27 cellular contexts compared by ENCODE assay signal in the genomic region with DNA sequence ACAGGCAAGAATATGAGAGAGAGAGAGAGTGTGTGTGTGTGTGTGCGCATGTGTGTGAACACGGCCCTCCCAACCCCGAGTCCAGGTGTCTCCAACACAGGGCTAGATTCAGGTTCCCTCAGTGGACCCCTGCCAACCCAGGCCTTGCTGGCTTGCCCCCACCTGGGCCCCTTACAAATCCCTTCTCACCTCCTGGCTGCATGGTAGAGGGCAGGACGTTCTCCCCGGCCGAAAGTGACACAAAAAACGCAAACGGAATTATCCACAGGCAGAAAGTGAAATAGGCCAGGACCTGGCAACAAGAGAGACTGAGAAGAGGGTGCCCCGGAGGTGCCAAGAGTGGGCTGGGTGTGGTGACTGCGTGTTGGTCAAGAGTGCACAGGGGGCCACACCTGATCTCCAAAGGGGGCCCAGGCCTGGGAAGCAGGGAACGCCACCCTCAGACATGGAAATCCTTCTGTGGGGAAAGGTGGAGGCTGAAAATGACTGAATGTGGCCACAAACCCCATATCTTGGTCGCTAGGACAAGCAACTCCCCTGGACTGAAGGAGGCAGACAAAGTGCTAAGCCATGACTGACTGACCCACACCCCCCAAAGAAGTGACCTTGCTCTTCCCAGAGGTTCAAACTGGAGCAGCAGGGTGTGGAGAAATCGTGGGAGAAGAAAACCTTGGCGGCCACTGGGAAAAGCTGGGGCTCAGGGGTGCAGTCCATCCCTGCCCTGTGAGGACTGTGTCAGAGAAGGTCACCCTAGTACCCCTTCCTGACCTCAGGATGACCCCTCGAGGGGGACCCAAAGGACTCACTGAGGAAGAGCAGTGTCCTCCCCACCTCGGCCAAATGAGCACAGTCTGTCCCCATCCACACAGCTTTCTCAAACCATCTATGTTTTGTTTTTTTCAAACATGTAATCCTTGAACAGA. TPM values are rescaled to one million over a fixed set of nuclear protein-coding genes. Genes with fewer than 3 reads are reported as not detected.
DNase-seq lines count a peak whose midpoint lies in the region; ATAC-seq and TF ChIP-seq lines count a peak whose summit lies in the region.
"Had no signal": no experiment of that assay in that cellular context is flagged by ENCODE, and none has a peak within 500 bp of the region (broad histone marks: within the 10 kb centered on the region; RNA-seq: fewer than 3 reads in every experiment).

No MANE protein-coding gene starts in this region.

- peaks cover 37% of the 10 kb centered on the region for H3K36me3 Mint-ChIP-seq in activated CD4-positive, alpha-beta T cell treated with anti-CD3 and anti-CD28 coated beads for 36 hours (ENCODE audit: low read depth)
- H3K36me3 Mint-ChIP-seq in natural killer cell = no peaks in the 10 kb centered on the region
- peaks cover 11% of the 10 kb centered on the region for H3K36me3 Mint-ChIP-seq in natural killer cell treated with Interleukin-12 subunit alpha and Interleukin-12 subunit beta and Interleukin-15 and Interleukin-18, amount 100 ng/mL, for 72 hours
- peaks cover 24% of the 10 kb centered on the region for H3K36me3 Mint-ChIP-seq in activated naive CD4-positive, alpha-beta T cell treated with anti-CD3 and anti-CD28 coated beads for 36 hours (ENCODE audit: low read depth)

- H3K27ac Mint-ChIP-seq in activated CD4-positive, alpha-beta T cell treated with anti-CD3 and anti-CD28 coated beads for 36 hours = peak overlapping the region; percentile 10
- H3K27ac Mint-ChIP-seq in natural killer cell = no peak overlapping the region
- no peak overlapping the region for H3K27ac Mint-ChIP-seq in natural killer cell treated with Interleukin-12 subunit alpha and Interleukin-12 subunit beta and Interleukin-15 and Interleukin-18, amount 100 ng/mL, for 72 hours
- H3K27ac Mint-ChIP-seq in activated naive CD4-positive, alpha-beta T cell treated with anti-CD3 and anti-CD28 coated beads for 36 hours = no peak overlapping the region
- H3K27ac Mint-ChIP-seq: activated naive CD8-positive, alpha-beta T cell; activated T-helper 2 cell treated with anti-CD3 and anti-CD28 coated beads, Interferon-gamma antibody, Interleukin-2, Interleukin-4, amounts not matched to agents 10 μg/mL and 5 μg/mL and 100 μg/mL, durations not matched to agents 14 hours and 24 hours and 36 hours; effector memory CD8-positive, alpha-beta T cell; neural progenitor cell had no signal

- TF ChIP-seq CTCF in natural killer cell (IDR thresholded peaks at IDR 0.05) = no peak

- peaks cover 32% of the 10 kb centered on the region for H3K4me1 Mint-ChIP-seq in activated CD4-positive, alpha-beta T cell treated with anti-CD3 and anti-CD28 coated beads for 36 hours
- peaks cover 25 to 33% of the 10 kb centered on the region in 2 donors for H3K4me1 Mint-ChIP-seq in natural killer cell
- H3K4me1 Mint-ChIP-seq in natural killer cell treated with Interleukin-12 subunit alpha and Interleukin-12 subunit beta and Interleukin-15 and Interleukin-18, amount 100 ng/mL, for 72 hours (ENCODE audit: low read depth in 2 of 2) = peaks cover 31 to 32% of the 10 kb centered on the region in 2 donors
- peaks cover 39% of the 10 kb centered on the region for H3K4me1 Mint-ChIP-seq in activated naive CD4-positive, alpha-beta T cell treated with anti-CD3 and anti-CD28 coated beads for 36 hours (ENCODE audit: low read depth)

- POLR2A ChIA-PET in activated CD4-positive, alpha-beta T cell treated with anti-CD3 and anti-CD28 coated beads for 36 hours (lab: Charles Lee) = no interaction called here
- POLR2A ChIA-PET in HEK293T (lab: Yijun Ruan, JAX) = no interaction called here

- CTCF ChIA-PET in activated CD4-positive, alpha-beta T cell treated with anti-CD3 and anti-CD28 coated beads for 36 hours (lab: Charles Lee) = interaction anchor here (1.1 to 1.2 kb wide), 2 partner anchors 11 to 13 kb away, joined by 3 read pairs; a partner anchor contains a TSS
- CTCF ChIA-PET in HEK293T (lab: Yijun Ruan, JAX) = no interaction called here
- CTCF ChIA-PET in activated naive CD4-positive, alpha-beta T cell treated with anti-CD3 and anti-CD28 coated beads for 36 hours (lab: Charles Lee) = interaction anchor here (0.7 to 1.5 kb wide), 2 partner anchors 12 to 22 kb away, joined by 3 to 9 read pairs; no protein-coding TSS in a partner anchor

- no peak for ATAC-seq in activated CD4-positive, alpha-beta T cell treated with anti-CD3 and anti-CD28 coated beads for 36 hours
- no peak for ATAC-seq in natural killer cell
- no peak for ATAC-seq in natural killer cell treated with Interleukin-12 subunit alpha and Interleukin-12 subunit beta and Interleukin-15 and Interleukin-18, amount 100 ng/mL, for 72 hours
- ATAC-seq in sciatic nerve = no peak
- no peak for ATAC-seq in GM21786 (IDR thresholded peaks at IDR 0.05; ENCODE audit: unreplicated experiment)
- ATAC-seq: effector memory CD8-positive, alpha-beta T cell; SK-N-SH treated with all-trans-retinoic acid at 6 μM for 48 hours had no signal

- H3K27me3 Mint-ChIP-seq in activated CD4-positive, alpha-beta T cell treated with anti-CD3 and anti-CD28 coated beads for 36 hours = no peaks in the 10 kb centered on the region
- no peaks in the 10 kb centered on the region for H3K27me3 Mint-ChIP-seq in natural killer cell (ENCODE audit: low read depth in 2 of 2)
- H3K27me3 Mint-ChIP-seq in natural killer cell treated with Interleukin-12 subunit alpha and Interleukin-12 subunit beta and Interleukin-15 and Interleukin-18, amount 100 ng/mL, for 72 hours = no peaks in the 10 kb centered on the region
- H3K27me3 Mint-ChIP-seq in activated naive CD4-positive, alpha-beta T cell treated with anti-CD3 and anti-CD28 coated beads for 36 hours (ENCODE audit: low read depth) = no peaks in the 10 kb centered on the region
- H3K27me3 Mint-ChIP-seq: activated naive CD8-positive, alpha-beta T cell; effector memory CD8-positive, alpha-beta T cell had no signal

- H3K4me3 Mint-ChIP-seq in activated CD4-positive, alpha-beta T cell treated with anti-CD3 and anti-CD28 coated beads for 36 hours = no peak overlapping the region
- H3K4me3 Mint-ChIP-seq in natural killer cell = no peak overlapping the region
- H3K4me3 Mint-ChIP-seq in natural killer cell treated with Interleukin-12 subunit alpha and Interleukin-12 subunit beta and Interleukin-15 and Interleukin-18, amount 100 ng/mL, for 72 hours = no peak overlapping the region
- no peak overlapping the region for H3K4me3 Mint-ChIP-seq in activated naive CD4-positive, alpha-beta T cell treated with anti-CD3 and anti-CD28 coated beads for 36 hours
- H3K4me3 Mint-ChIP-seq: activated naive CD8-positive, alpha-beta T cell; effector memory CD8-positive, alpha-beta T cell; neural progenitor cell had no signal

- intact Hi-C loops in activated CD4-positive, alpha-beta T cell treated with anti-CD3 and anti-CD28 coated beads for 36 hours (cut with DNase I, micrococcal nuclease) = no loop called here
- intact Hi-C loops in natural killer cell (cut with micrococcal nuclease) (no loop called here), sciatic nerve (cut with DNase I) (no loop called here)
- intact Hi-C loops in activated naive CD4-positive, alpha-beta T cell treated with anti-CD3 and anti-CD28 coated beads for 36 hours (cut with micrococcal nuclease) = no loop called here

- no peaks in the 10 kb centered on the region for H3K9me3 Mint-ChIP-seq in activated CD4-positive, alpha-beta T cell treated with anti-CD3 and anti-CD28 coated beads for 36 hours (ENCODE audit: low read depth)
- no peaks in the 10 kb centered on the region for H3K9me3 Mint-ChIP-seq in natural killer cell
- H3K9me3 Mint-ChIP-seq in natural killer cell treated with Interleukin-12 subunit alpha and Interleukin-12 subunit beta and Interleukin-15 and Interleukin-18, amount 100 ng/mL, for 72 hours = no peaks in the 10 kb centered on the region
- no peaks in the 10 kb centered on the region for H3K9me3 Mint-ChIP-seq in activated naive CD4-positive, alpha-beta T cell treated with anti-CD3 and anti-CD28 coated beads for 36 hours
- H3K9me3 Mint-ChIP-seq: activated T-helper 2 cell treated with anti-CD3 and anti-CD28 coated beads, Interferon-gamma antibody, Interleukin-2, Interleukin-4, amounts not matched to agents 10 μg/mL and 5 μg/mL and 100 μg/mL, durations not matched to agents 14 hours and 24 hours and 36 hours; effector memory CD8-positive, alpha-beta T cell; neural progenitor cell had no signal

- no peak for DNase-seq in activated CD4-positive, alpha-beta T cell treated with anti-CD3 and anti-CD28 coated beads for 36 hours
- no peak for DNase-seq in activated CD4-positive, alpha-beta T cell treated with anti-CD3 and anti-CD28 coated beads, Interleukin-2, amount 50 U/mL, for 1 hour
- DNase-seq in natural killer cell (peak; percentile 5), sciatic nerve (ENCODE audit: low spot score) (peak; percentile 53), HEK293T (ENCODE audit: extremely low spot score) (no peak)
- no peak for DNase-seq in natural killer cell treated with Interleukin-12 subunit alpha and Interleukin-12 subunit beta and Interleukin-15 and Interleukin-18, amount 100 ng/mL, for 72 hours (ENCODE audit: low spot score)
- DNase-seq in activated naive CD4-positive, alpha-beta T cell treated with anti-CD3 and anti-CD28 coated beads for 36 hours = no peak
- DNase-seq: Calu3; central memory CD4-positive, alpha-beta T cell; DMS79; effector memory CD8-positive, alpha-beta T cell; erythroblast; mesenchymal stem cell; NCI-H1417 treated with DMSO at 0.1 percent for 48 hours; NCI-H2081 treated with DMSO at 0.1 percent for 48 hours; NCI-H226; NCI-H69; PC-9; stimulated activated CD4-positive, alpha-beta T cell treated with anti-CD3 and anti-CD28 coated beads, Interleukin-12 subunit alpha, Interleukin-12 subunit beta, amount 100 ng/mL, for 4 hours; stimulated activated CD4-positive, alpha-beta T cell treated with anti-CD3 and anti-CD28 coated beads, Interleukin-2, amount 100 ng/mL, for 48 hours had no signal

RNA-seq across cellular contexts. Expression of a gene that starts 5.7 kb away (rescaled TPM):
- total RNA-seq in activated CD4-positive, alpha-beta T cell treated with anti-CD3 and anti-CD28 coated beads for 36 hours = 10 to 100 TPM; 39.1 to 48.5 TPM
- 10 to 100 TPM; 30.3 to 44.2 (median 43.2) TPM for total RNA-seq in natural killer cell
- total RNA-seq in natural killer cell treated with Interleukin-12 subunit alpha and Interleukin-12 subunit beta and Interleukin-15 and Interleukin-18, amount 100 ng/mL, for 72 hours = 10 to 100 TPM; 76.0 to 83.5 TPM
- total RNA-seq in sciatic nerve = 52.7 TPM
- total RNA-seq in activated naive CD4-positive, alpha-beta T cell treated with anti-CD3 and anti-CD28 coated beads for 36 hours = 10 to 100 TPM; 17.8 to 18.7 TPM

RNA-seq across cellular contexts. Expression of a gene that starts 10.6 kb away (rescaled TPM):
- under 1 TPM in 1 of 2 experiments, not detected in 1; 0.14 TPM for total RNA-seq in activated CD4-positive, alpha-beta T cell treated with anti-CD3 and anti-CD28 coated beads for 36 hours
- total RNA-seq in natural killer cell = 1 to 10 TPM; 2.2 to 3.1 (median 2.5) TPM
- total RNA-seq in natural killer cell treated with Interleukin-12 subunit alpha and Interleukin-12 subunit beta and Interleukin-15 and Interleukin-18, amount 100 ng/mL, for 72 hours = under 1 TPM in 1 of 2 donors, not detected in 1; 0.88 TPM
- 2.2 TPM for total RNA-seq in sciatic nerve
- total RNA-seq in activated naive CD4-positive, alpha-beta T cell treated with anti-CD3 and anti-CD28 coated beads for 36 hours = under 1 TPM in 1 of 2 experiments, not detected in 1; 0.24 TPM
- total RNA-seq: activated T-helper 2 cell treated with anti-CD3 and anti-CD28 coated beads, Interferon-gamma antibody, Interleukin-2, Interleukin-4, amounts not matched to agents 10 μg/mL and 5 μg/mL and 100 μg/mL, durations not matched to agents 14 hours and 24 hours and 36 hours; Calu3; PC-9; T-helper 2 cell treated with Interferon-gamma antibody and Interleukin-4, amounts not matched to agents 100 ng/mL and 5 ng/mL, for 36 hours had no signal

RNA-seq across cellular contexts. Expression of a gene that starts 53.3 kb away (rescaled TPM):
- total RNA-seq in activated CD4-positive, alpha-beta T cell treated with anti-CD3 and anti-CD28 coated beads for 36 hours = not detected
- total RNA-seq in natural killer cell (not detected), sciatic nerve (1.3 TPM)
- 1 to 10 TPM; 6.5 to 7.2 TPM for total RNA-seq in natural killer cell treated with Interleukin-12 subunit alpha and Interleukin-12 subunit beta and Interleukin-15 and Interleukin-18, amount 100 ng/mL, for 72 hours
- not detected for total RNA-seq in activated naive CD4-positive, alpha-beta T cell treated with anti-CD3 and anti-CD28 coated beads for 36 hours
- total RNA-seq: activated T-helper 2 cell treated with anti-CD3 and anti-CD28 coated beads, Interferon-gamma antibody, Interleukin-2, Interleukin-4, amounts not matched to agents 10 μg/mL and 5 μg/mL and 100 μg/mL, durations not matched to agents 14 hours and 24 hours and 36 hours; astrocyte; Calu3; T-helper 2 cell treated with Interferon-gamma antibody and Interleukin-4, amounts not matched to agents 100 ng/mL and 5 ng/mL, for 36 hours had no signal

Comparison
In these comparisons a context has a peak if more than half of its experiments do, and no peak if none do; other contexts are left out.
1. DNase-seq: peak in natural killer cell (single experiment) and sciatic nerve (single experiment); none in activated CD4-positive, alpha-beta T cell treated with anti-CD3 and anti-CD28 coated beads for 36 hours (single experiment), activated CD4-positive, alpha-beta T cell treated with anti-CD3 and anti-CD28 coated beads, Interleukin-2, amount 50 U/mL, for 1 hour (single experiment), natural killer cell treated with Interleukin-12 subunit alpha and Interleukin-12 subunit beta and Interleukin-15 and Interleukin-18, amount 100 ng/mL, for 72 hours (single experiment), HEK293T (single experiment) and activated naive CD4-positive, alpha-beta T cell treated with anti-CD3 and anti-CD28 coated beads for 36 hours (single experiment).